In genomic region chr2:9952286-9952737, GRCh38 we compare ENCODE assay signal across 8 cellular contexts. TPM values are rescaled to one million over a fixed set of nuclear protein-coding genes. Genes with fewer than 3 reads are reported as not detected.
DNase-seq lines count a peak whose midpoint lies in the region; FAIRE-seq and TF ChIP-seq lines count a peak whose summit lies in the region.

No MANE protein-coding gene starts in this region.

- H3K27ac ChIP-seq in keratinocyte (ENCODE audit: control insufficient read depth, insufficient read depth, low read length) (no peak overlapping the region), stomach smooth muscle (ENCODE audit: low read length) (no peak overlapping the region)

- H3K9me3 Mint-ChIP-seq in T-helper 2 cell treated with Interferon-gamma antibody and Interleukin-4, amounts not matched to agents 5 μg/mL and 100 μg/mL, for 36 hours = no peaks in the 10 kb centered on the region
- no peaks in the 10 kb centered on the region for H3K9me3 Mint-ChIP-seq in activated naive CD8-positive, alpha-beta T cell (ENCODE audit: low read depth)

- peaks cover 9% of the 10 kb centered on the region for H3K4me1 Mint-ChIP-seq in T-helper 2 cell treated with Interferon-gamma antibody and Interleukin-4, amounts not matched to agents 5 μg/mL and 100 μg/mL, for 36 hours (ENCODE audit: low read depth)
- peaks cover 15% of the 10 kb centered on the region for H3K4me1 Mint-ChIP-seq in activated naive CD8-positive, alpha-beta T cell (ENCODE audit: low read depth)

- no peaks in the 10 kb centered on the region for H3K9me3 ChIP-seq in keratinocyte (ENCODE audit: control insufficient read depth, low read depth, low read length)
- no peaks in the 10 kb centered on the region for H3K9me3 ChIP-seq in stomach smooth muscle (ENCODE audit: control insufficient read depth in 2 of 2, low read length in 2 of 2)

- H2AFZ ChIP-seq in keratinocyte (ENCODE audit: control insufficient read depth, low read length) = no peak overlapping the region

- no peak for FAIRE-seq in keratinocyte (lab: Jason Lieb, UNC)

- H3K36me3 ChIP-seq in keratinocyte (ENCODE audit: control insufficient read depth in 2 of 2, extremely low read depth in 1 of 2, insufficient read depth in 2 of 2, low read length in 2 of 2) = no peaks in the 10 kb centered on the region
- no peaks in the 10 kb centered on the region for H3K36me3 ChIP-seq in stomach smooth muscle (ENCODE audit: control insufficient read depth in 2 of 2, insufficient read depth in 2 of 2, low read length in 2 of 2)

- no peak for TF ChIP-seq CTCF in keratinocyte (optimal IDR thresholded peaks at IDR 0.05 in 1 of 3, IDR thresholded peaks at IDR 0.05 in 1 of 3, conservative IDR thresholded peaks at IDR 0.05 in 1 of 3; ENCODE audit: extremely low read depth in 1 of 3, insufficient read depth in 2 of 3, low read length in 3 of 3)

- no peaks in the 10 kb centered on the region for H3K79me2 ChIP-seq in keratinocyte (ENCODE audit: control insufficient read depth, insufficient read depth, low read length)

- peaks cover 55% of the 10 kb centered on the region for H3K27me3 Mint-ChIP-seq in T-helper 2 cell treated with Interferon-gamma antibody and Interleukin-4, amounts not matched to agents 5 μg/mL and 100 μg/mL, for 36 hours (ENCODE audit: low read depth)
- H3K27me3 Mint-ChIP-seq in activated naive CD8-positive, alpha-beta T cell = peaks cover 23% of the 10 kb centered on the region

- H3K36me3 Mint-ChIP-seq in T-helper 2 cell treated with Interferon-gamma antibody and Interleukin-4, amounts not matched to agents 5 μg/mL and 100 μg/mL, for 36 hours (ENCODE audit: low read depth) = no peaks in the 10 kb centered on the region
- no peaks in the 10 kb centered on the region for H3K36me3 Mint-ChIP-seq in activated naive CD8-positive, alpha-beta T cell

- no peaks in the 10 kb centered on the region for H3K9me1 ChIP-seq in keratinocyte (ENCODE audit: control insufficient read depth, extremely low read depth, insufficient read depth, low read length)

- no peak for DNase-seq in T-helper 2 cell treated with Interferon-gamma antibody and Interleukin-4, amounts not matched to agents 5 μg/mL and 100 μg/mL, for 36 hours (ENCODE audit: low spot score)
- DNase-seq in T-helper 2 cell (no peak), keratinocyte (ENCODE audit: low read depth, low spot score) (no peak), NCI-H2227 (lab: John Stamatoyannopoulos, UW; ENCODE audit: unreplicated experiment) (no peak), SKM-1 treated with dmso at 0.1 percent for 144 hours (lab: John Stamatoyannopoulos, UW; ENCODE audit: unreplicated experiment) (no peak)
- no peak for DNase-seq in stimulated activated CD4-positive, alpha-beta T cell treated with anti-CD3 and anti-CD28 coated beads, Interleukin-2, amount 100 ng/mL, for 24 hours

- H3K4me2 ChIP-seq in keratinocyte (ENCODE audit: control insufficient read depth, extremely low read depth, insufficient read depth, low read depth, low read length) = peak overlapping the region; percentile 63

- H3K4me3 Mint-ChIP-seq in T-helper 2 cell treated with Interferon-gamma antibody and Interleukin-4, amounts not matched to agents 5 μg/mL and 100 μg/mL, for 36 hours = peak overlapping the region; percentile 59
- H3K4me3 Mint-ChIP-seq in activated naive CD8-positive, alpha-beta T cell = peak overlapping the region; percentile 78

- H3K4me1 ChIP-seq in keratinocyte (ENCODE audit: control insufficient read depth, extremely low read depth, insufficient read depth, low read length) (peaks cover 2% of the 10 kb centered on the region), stomach smooth muscle (ENCODE audit: control insufficient read depth, insufficient read depth, low read length) (peaks cover 14% of the 10 kb centered on the region)

- H3K27ac Mint-ChIP-seq in T-helper 2 cell treated with Interferon-gamma antibody and Interleukin-4, amounts not matched to agents 5 μg/mL and 100 μg/mL, for 36 hours = no peak overlapping the region
- no peak overlapping the region for H3K27ac Mint-ChIP-seq in activated naive CD8-positive, alpha-beta T cell

- H4K20me1 ChIP-seq in keratinocyte (ENCODE audit: control insufficient read depth, extremely low read depth, insufficient read depth, low read length) = no peaks in the 10 kb centered on the region

- H3K4me3 ChIP-seq in keratinocyte (ENCODE audit: control insufficient read depth in 2 of 3, extremely low read depth in 1 of 3, insufficient read depth in 2 of 3, low read depth in 1 of 3, low read length in 3 of 3) (peak overlapping the region; percentile 50 to 70 (median 54)), stomach smooth muscle (ENCODE audit: low read length in 2 of 2) (peak overlapping the region; percentile 55 to 75)

- H3K9ac ChIP-seq in keratinocyte (ENCODE audit: control insufficient read depth, extremely low read depth, insufficient read depth, low read length) = peak overlapping the region; percentile 47
- peak overlapping the region in 1 of 2 donors; percentile 38 for H3K9ac ChIP-seq in stomach smooth muscle (ENCODE audit: low read length in 2 of 2)

- dilution Hi-C loops in keratinocyte (cut with MboI; ENCODE audit: extremely low pct_ligation_motif_present, low sequenced_read_pairs) = no loop called here

- H3K27me3 ChIP-seq in keratinocyte (ENCODE audit: control insufficient read depth, extremely low read depth, insufficient read depth, low read length) = no peaks in the 10 kb centered on the region
- H3K27me3 ChIP-seq in stomach smooth muscle (ENCODE audit: control insufficient read depth in 1 of 2, insufficient read depth in 2 of 2, low read length in 2 of 2) = peaks cover 0 to 4% of the 10 kb centered on the region in 2 donors

RNA-seq across cellular contexts. Expression of gene GRHL1, which starts 0.8 kb away (rescaled TPM):
- 2.6 to 15.1 TPM (median 7.8 TPM) in 3 replicates for polyA plus RNA-seq in keratinocyte
- polyA plus RNA-seq in keratinocyte (2011; ENCODE audit: low read depth) = 49.7 TPM
- polyA plus RNA-seq in keratinocyte (2011; cell fraction: cytosol; rRNA removed) = 2.1 and 5.7 TPM in 2 replicates
- 12.8 and 15.7 TPM in 2 replicates for polyA plus RNA-seq in keratinocyte (2011; cell fraction: nucleus; rRNA removed)
- polyA plus RNA-seq in keratinocyte (2012; ENCODE audit: low replicate concordance) = 1.8 and 56.4 TPM in 2 replicates
- polyA minus RNA-seq in keratinocyte = 9.2 to 23.4 TPM (median 16.0 TPM) in 3 replicates
- 1.3 TPM for polyA minus RNA-seq in keratinocyte (2011; cell fraction: cytosol; rRNA and poly(A)+ RNA removed)
- polyA minus RNA-seq in keratinocyte (2011; cell fraction: nucleus; rRNA and poly(A)+ RNA removed) = 11.9 TPM in 2 replicates
